15 cellular contexts compared by ENCODE assay signal in the genomic region with DNA sequence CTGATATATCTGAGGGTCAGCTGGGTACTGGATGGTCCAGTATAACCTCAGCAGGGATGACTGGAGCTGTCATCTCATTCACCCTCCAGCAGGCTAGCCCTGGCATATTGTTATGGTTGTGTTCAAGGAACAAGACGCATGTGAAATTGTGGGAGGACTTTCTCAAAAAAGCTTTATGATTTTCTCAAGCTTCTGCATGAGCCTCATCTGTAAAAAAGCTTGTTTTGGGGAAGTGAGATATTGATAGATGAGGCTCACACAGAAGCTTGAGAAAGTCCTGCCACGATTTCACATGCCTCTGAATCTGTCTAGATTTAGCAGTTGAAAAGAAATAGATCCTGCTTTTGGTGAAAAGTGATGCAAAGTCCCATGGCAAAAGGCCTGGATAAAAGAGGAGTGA.
DNase-seq lines count a peak whose midpoint lies in the region; ATAC-seq, FAIRE-seq and TF ChIP-seq lines count a peak whose summit lies in the region.
"Had no signal": no experiment of that assay in that cellular context is flagged by ENCODE, and none has a peak within 500 bp of the region (broad histone marks: within the 10 kb centered on the region; RNA-seq: fewer than 3 reads in every experiment).

No MANE protein-coding gene starts in this region.

- FAIRE-seq in GM12891 (lab: Jason Lieb, UNC): no peak
- FAIRE-seq: G401.6, GM19239 had no signal

- ATAC-seq in GM19351 (IDR thresholded peaks at IDR 0.05; ENCODE audit: unreplicated experiment) (peak; percentile 86), HG02759 (IDR thresholded peaks at IDR 0.05; ENCODE audit: unreplicated experiment) (peak; percentile 60), HG03460 (IDR thresholded peaks at IDR 0.05; ENCODE audit: unreplicated experiment) (peak; percentile 78), HG03139 (IDR thresholded peaks at IDR 0.05; ENCODE audit: unreplicated experiment) (no peak)

- no peaks in the 10 kb centered on the region for H3K36me3 ChIP-seq in SJCRH30

- H3K4me1 ChIP-seq in SJCRH30: no peaks in the 10 kb centered on the region
- H3K4me1 ChIP-seq: parathyroid adenoma had no signal

- no peaks in the 10 kb centered on the region for H3K9me3 ChIP-seq in SJCRH30 (replicated peaks)

- DNase-seq in GM12891 (ENCODE audit: insufficient read length, low spot score) (no peak), SJCRH30 (no peak), DMS79 treated with DMSO at 0.1 percent for 48 hours (lab: John Stamatoyannopoulos, UW) (no peak), H4 (ENCODE audit: low spot score) (no peak)
- DNase-seq: activated naive CD4-positive, alpha-beta T cell treated with Interleukin-2 at 50 U/mL for 16 hours; dorsolateral prefrontal cortex; hypothalamus; substantia nigra had no signal

- H3K27me3 ChIP-seq in SJCRH30: no peaks in the 10 kb centered on the region
- H3K27me3 ChIP-seq: dorsolateral prefrontal cortex had no signal

- H3K27ac ChIP-seq in SJCRH30: no peak overlapping the region
- H3K27ac ChIP-seq: dorsolateral prefrontal cortex, parathyroid adenoma had no signal

- no peak overlapping the region for H3K4me3 ChIP-seq in SJCRH30
- H3K4me3 ChIP-seq: dorsolateral prefrontal cortex had no signal

- TF ChIP-seq POLR2A in GM12891 (IDR thresholded peaks at IDR 0.05; ENCODE audit: low read depth, low read length): no peak

TF ChIP-seq in GM12891, 5 proteins besides CTCF, POLR2A, EP300 and RAD21:
- TF ChIP-seq TAF1 (IDR thresholded peaks at IDR 0.05; ENCODE audit: low read depth, low read length) (no peak), SPI1 (IDR thresholded peaks at IDR 0.05; ENCODE audit: low read depth, low read length) (peak; percentile 95)
